Comparison of ENCODE assay signal across 14 cellular contexts in genomic region chr2:95032868-95033603, GRCh38. TPM values are rescaled to one million over a fixed set of nuclear protein-coding genes. Genes with fewer than 3 reads are reported as not detected.
DNase-seq lines count a peak whose midpoint lies in the region; ATAC-seq, FAIRE-seq and TF ChIP-seq lines count a peak whose summit lies in the region.
"Had no signal": no experiment of that assay in that cellular context is flagged by ENCODE, and none has a peak within 500 bp of the region (broad histone marks: within the 10 kb centered on the region; RNA-seq: fewer than 3 reads in every experiment).

No MANE protein-coding gene starts in this region.

- FAIRE-seq in kidney (lab: Jason Lieb, UNC) = no peak

- H3K36me3 ChIP-seq in H7 (replicated peaks; ENCODE audit: control insufficient read depth, insufficient read depth, low read length) = no peaks in the 10 kb centered on the region
- H3K36me3 ChIP-seq in kidney (ENCODE audit: control insufficient read depth in 1 of 2, insufficient read depth in 2 of 2, low read length in 2 of 2) = peaks cover 3 to 5% of the 10 kb centered on the region in 2 donors
- H3K36me3 ChIP-seq: BLaER1, SJSA1 had no signal

- H3K9ac ChIP-seq in kidney (ENCODE audit: low read length in 2 of 2) = peak overlapping the region in 1 of 2 donors; percentile 46
- H3K9ac ChIP-seq: BLaER1 had no signal

- DNase-seq in H7 (peak; percentile 77), kidney (peak; percentile 55), sciatic nerve (ENCODE audit: low spot score) (no peak), T-helper 1 cell (no peak), NAMALWA (ENCODE audit: low spot score) (no peak)
- DNase-seq in stimulated activated CD4-positive, alpha-beta T cell treated with anti-CD3 and anti-CD28 coated beads, Interleukin-12 subunit alpha, Interleukin-12 subunit beta, amount 100 ng/mL, for 4 hours = no peak
- DNase-seq: H9, NCI-H1417 treated with DMSO at 0.1 percent for 48 hours, NCI-H2081 treated with DMSO at 0.1 percent for 48 hours, NCI-H524 had no signal

- peak; percentile 14 for ATAC-seq in sciatic nerve

- no peak for TF ChIP-seq CTCF in kidney (IDR thresholded peaks at IDR 0.05; ENCODE audit: borderline replicate concordance, extremely low read depth, insufficient read depth)

- H3K27ac ChIP-seq in angular gyrus (ENCODE audit: low read depth, low read length) (peak overlapping the region; percentile 78), kidney (ENCODE audit: low read depth in 2 of 2, low read length in 2 of 2) (peak overlapping the region; percentile 51 to 72)
- H3K27ac ChIP-seq: BLaER1, SJSA1 had no signal

- peaks cover 15% of the 10 kb centered on the region for H3K27me3 ChIP-seq in H7 (ENCODE audit: control insufficient read depth, insufficient read depth, low read length)

- no peak overlapping the region for H3K4me3 ChIP-seq in H7 (ENCODE audit: insufficient read depth, low read depth, low read length)
- no peak overlapping the region for H3K4me3 ChIP-seq in kidney (ENCODE audit: low read length in 2 of 2)
- H3K4me3 ChIP-seq: BLaER1, SJSA1 had no signal

- no peaks in the 10 kb centered on the region for H3K9me3 ChIP-seq in kidney (ENCODE audit: control insufficient read depth in 1 of 2, low read length in 2 of 2)
- H3K9me3 ChIP-seq: SJSA1 had no signal

- H3K4me1 ChIP-seq in kidney (ENCODE audit: control insufficient read depth in 1 of 2, insufficient read depth in 1 of 2, low read depth in 1 of 2, low read length in 2 of 2) = peaks cover 22 to 39% of the 10 kb centered on the region in 2 donors
- H3K4me1 ChIP-seq: BLaER1, SJSA1 had no signal

- intact Hi-C loops in kidney (cut with DNase I) = no loop called here
- intact Hi-C loops in sciatic nerve (cut with DNase I) = no loop called here

RNA-seq across cellular contexts. Expression of gene MAL, which starts 7.5 kb away (rescaled TPM):
- total RNA-seq in H7 (2014; rRNA removed; shearing (Covaris generic)) = 0.80 TPM in 1 of 2 replicates, not detected in the other
- total RNA-seq in kidney (477 TPM), sciatic nerve (241 TPM)
- 1,006 TPM for polyA plus RNA-seq in kidney (ENCODE audit: insufficient read depth, low read depth, low replicate concordance)
- total RNA-seq: H9, RPMI7951, SJSA1 had no signal

Comparison
In these comparisons a context has a peak if more than half of its experiments do, and no peak if none do; other contexts are left out.
1. DNase-seq: peak in H7 (single experiment) and kidney (single experiment); none in sciatic nerve (single experiment), T-helper 1 cell (0 of 5), stimulated activated CD4-positive, alpha-beta T cell treated with anti-CD3 and anti-CD28 coated beads, Interleukin-12 subunit alpha, Interleukin-12 subunit beta, amount 100 ng/mL, for 4 hours (single experiment) and NAMALWA (single experiment).
2. RNA of gene MAL, which starts 7.5 kb away (total RNA-seq): 477 TPM in kidney (single experiment) and 241 TPM in sciatic nerve (single experiment); 0.80 TPM in H7; every median in the first group is over 100 times any median in the second.